Comparison of ENCODE assay signal across 8 cellular contexts in genomic region chr12:14961466-14962155, GRCh38. TPM values are rescaled to one million over a fixed set of nuclear protein-coding genes. Genes with fewer than 3 reads are reported as not detected.
DNase-seq lines count a peak whose midpoint lies in the region; ATAC-seq and TF ChIP-seq lines count a peak whose summit lies in the region.

TSS of gene ARHGDIB (minus strand) at chr12:14961601. CDS start at chr12:14950712, 10,889 bp downstream.

- H3K4me1 ChIP-seq in adrenal gland (replicated peaks in 1 of 2) (peaks cover 0 to 15% of the 10 kb centered on the region in 2 donors), left lung (peaks cover 3 to 80% of the 10 kb centered on the region in 2 donors)

- intact Hi-C loops in adrenal gland (cut with DNase I) = no loop called here
- intact Hi-C loops in left lung (cut with DNase I) = no loop called here

- H3K27ac ChIP-seq in adrenal gland = peak within 1 kb of the TSS; percentile 25 to 76 (median 44)
- peak within 1 kb of the TSS; percentile 86 to 98 for H3K27ac ChIP-seq in left lung

- H3K4me1 Mint-ChIP-seq in stimulated activated effector memory CD8-positive, alpha-beta T cell treated with anti-CD3 and anti-CD28 coated beads, Interleukin-12 subunit alpha, Interleukin-12 subunit beta, amount 100 ng/mL, for 72 hours = peaks cover 51% of the 10 kb centered on the region

- peak within 1 kb of the TSS; percentile 96 for H3K4me3 Mint-ChIP-seq in stimulated activated effector memory CD8-positive, alpha-beta T cell treated with anti-CD3 and anti-CD28 coated beads, Interleukin-12 subunit alpha, Interleukin-12 subunit beta, amount 100 ng/mL, for 72 hours

- no peaks in the 10 kb centered on the region for H3K27me3 ChIP-seq in adrenal gland
- no peaks in the 10 kb centered on the region for H3K27me3 ChIP-seq in left lung

- 53 to 67% (median 54%) methylated on average over 14 of the region's 14 CpGs for WGBS in adrenal gland, 4 donors

- H3K4me3 ChIP-seq in adrenal gland = peak within 1 kb of the TSS in 2 of 4 donors; percentile 17 to 53
- peak within 1 kb of the TSS; percentile 36 to 53 for H3K4me3 ChIP-seq in left lung

- no peak for TF ChIP-seq CTCF in adrenal gland (IDR thresholded peaks at IDR 0.05)
- TF ChIP-seq CTCF in left lung (IDR thresholded peaks at IDR 0.05) = no peak

- ATAC-seq in GM18909 (IDR thresholded peaks at IDR 0.05; ENCODE audit: poor library complexity, unreplicated experiment) = peak; percentile 71
- peak; percentile 64 for ATAC-seq in HG03095 (IDR thresholded peaks at IDR 0.05; ENCODE audit: unreplicated experiment)
- peak; percentile 66 for ATAC-seq in SK-N-SH treated with all-trans-retinoic acid at 6 μM for 48 hours
- peak; percentile 74 for ATAC-seq in left lung
- peak; percentile 82 for ATAC-seq in stimulated activated effector memory CD8-positive, alpha-beta T cell treated with anti-CD3 and anti-CD28 coated beads, Interleukin-12 subunit alpha, Interleukin-12 subunit beta, amount 100 ng/mL, for 72 hours

- peaks cover 47% of the 10 kb centered on the region for H3K36me3 Mint-ChIP-seq in stimulated activated effector memory CD8-positive, alpha-beta T cell treated with anti-CD3 and anti-CD28 coated beads, Interleukin-12 subunit alpha, Interleukin-12 subunit beta, amount 100 ng/mL, for 72 hours

- H3K27ac Mint-ChIP-seq in stimulated activated effector memory CD8-positive, alpha-beta T cell treated with anti-CD3 and anti-CD28 coated beads, Interleukin-12 subunit alpha, Interleukin-12 subunit beta, amount 100 ng/mL, for 72 hours = peak within 1 kb of the TSS; percentile 96

- peak in 4 of 7 donors; percentile 24 to 66 (median 32) for DNase-seq in adrenal gland
- no peak for DNase-seq in left lung
- peak; percentile 31 to 77 for DNase-seq in stimulated activated effector memory CD8-positive, alpha-beta T cell treated with anti-CD3 and anti-CD28 coated beads, Interleukin-12 subunit alpha, Interleukin-12 subunit beta, amount 100 ng/mL, for 72 hours (ENCODE audit: low spot score in 2 of 2)
- DNase-seq in NCI-H2029 treated with DMSO at 0.1 percent for 48 hours (lab: John Stamatoyannopoulos, UW) = no peak
- no peak for DNase-seq in NCI-H69 (lab: John Stamatoyannopoulos, UW)

- peak in 1 of 2 donors; percentile 11 for TF ChIP-seq POLR2A in adrenal gland (IDR thresholded peaks at IDR 0.05)

- H3K36me3 ChIP-seq in adrenal gland (replicated peaks in 1 of 2) = no peaks in the 10 kb centered on the region
- no peaks in the 10 kb centered on the region for H3K36me3 ChIP-seq in left lung

- H3K9me3 Mint-ChIP-seq in stimulated activated effector memory CD8-positive, alpha-beta T cell treated with anti-CD3 and anti-CD28 coated beads, Interleukin-12 subunit alpha, Interleukin-12 subunit beta, amount 100 ng/mL, for 72 hours = no peaks in the 10 kb centered on the region

- H3K9me3 ChIP-seq in adrenal gland (replicated peaks in 1 of 3) = no peaks in the 10 kb centered on the region
- no peaks in the 10 kb centered on the region for H3K9me3 ChIP-seq in left lung

TF ChIP-seq in SK-N-SH treated with all-trans-retinoic acid at 6 μM for 48 hours, 23 proteins besides CTCF, POLR2A, EP300 and RAD21:
- TF ChIP-seq TCF4 (CRISPR knock-in tag; IDR thresholded peaks at IDR 0.05; ENCODE audit: borderline replicate concordance) = no peak
- TF ChIP-seq CSDC2 (CRISPR knock-in tag; IDR thresholded peaks at IDR 0.05) = no peak
- no peak for TF ChIP-seq GLIS3 (CRISPR knock-in tag; IDR thresholded peaks at IDR 0.05)
- TF ChIP-seq RARB (CRISPR knock-in tag; IDR thresholded peaks at IDR 0.05) = no peak

RNA-seq across cellular contexts. Expression of gene ARHGDIB, which starts in this region (rescaled TPM):
- 100 to 1,000 TPM in 5 of 8 donors, 10 to 100 TPM in 3; 72.7 to 196 (median 109) TPM for total RNA-seq in adrenal gland
- polyA plus RNA-seq in adrenal gland = 100 to 1,000 TPM; 157 to 190 (median 165) TPM
- total RNA-seq in left lung = 100 to 1,000 TPM; 168 to 314 TPM

Comparison
In these comparisons a context has a peak if more than half of its experiments do, and no peak if none do; other contexts are left out.
1. DNase-seq: peak in adrenal gland (4 of 7) and stimulated activated effector memory CD8-positive, alpha-beta T cell treated with anti-CD3 and anti-CD28 coated beads, Interleukin-12 subunit alpha, Interleukin-12 subunit beta, amount 100 ng/mL, for 72 hours (2 of 2); none in left lung (0 of 2), NCI-H2029 treated with DMSO at 0.1 percent for 48 hours (single experiment) and NCI-H69 (single experiment).
2. Peak in every context shown above with its lines, with median percentiles within 50 percentile points of each other: ATAC-seq.